Comparison of ENCODE assay signal across 15 cellular contexts in genomic region chr3:148736086-148736485, GRCh38.
"Had no signal": no experiment of that assay in that cellular context is flagged by ENCODE, and none has a peak within 500 bp of the region (broad histone marks: within the 10 kb centered on the region; RNA-seq: fewer than 3 reads in every experiment).

No MANE protein-coding gene starts in this region.

- H3K4me3 ChIP-seq: coronary artery, dorsolateral prefrontal cortex, heart left ventricle, mucosa of descending colon, smooth muscle cell, suprapubic skin, thyroid gland had no signal

- ATAC-seq: heart left ventricle; left colon; mucosa of descending colon; naive thymus-derived CD8-positive, alpha-beta T cell; right cardiac atrium had no signal

- H3K27me3 ChIP-seq: dorsolateral prefrontal cortex, heart left ventricle, suprapubic skin, thyroid gland had no signal

- H3K36me3 ChIP-seq: heart left ventricle, suprapubic skin, thyroid gland had no signal

- H3K27ac ChIP-seq: coronary artery, dorsolateral prefrontal cortex, heart left ventricle, suprapubic skin, thyroid gland had no signal

- H3K4me1 ChIP-seq: suprapubic skin, thyroid gland had no signal

- H3K9me3 ChIP-seq: heart left ventricle, mucosa of descending colon, suprapubic skin, thyroid gland had no signal

- DNase-seq: dorsolateral prefrontal cortex; effector CD8-positive, alpha-beta T cell; heart left ventricle; hippocampal formation; left colon; mammary epithelial cell; mucosa of descending colon; naive thymus-derived CD8-positive, alpha-beta T cell; right cardiac atrium; stimulated activated CD4-positive, alpha-beta T cell treated with anti-CD3 and anti-CD28 coated beads, Interleukin-2, amount 100 ng/mL, for 48 hours; stimulated activated naive CD4-positive, alpha-beta T cell treated with Interleukin-2 at 50 U/mL for 16 hours; thyroid gland had no signal
